ENCODE assay signal across 10 cellular contexts in the genomic region with DNA sequence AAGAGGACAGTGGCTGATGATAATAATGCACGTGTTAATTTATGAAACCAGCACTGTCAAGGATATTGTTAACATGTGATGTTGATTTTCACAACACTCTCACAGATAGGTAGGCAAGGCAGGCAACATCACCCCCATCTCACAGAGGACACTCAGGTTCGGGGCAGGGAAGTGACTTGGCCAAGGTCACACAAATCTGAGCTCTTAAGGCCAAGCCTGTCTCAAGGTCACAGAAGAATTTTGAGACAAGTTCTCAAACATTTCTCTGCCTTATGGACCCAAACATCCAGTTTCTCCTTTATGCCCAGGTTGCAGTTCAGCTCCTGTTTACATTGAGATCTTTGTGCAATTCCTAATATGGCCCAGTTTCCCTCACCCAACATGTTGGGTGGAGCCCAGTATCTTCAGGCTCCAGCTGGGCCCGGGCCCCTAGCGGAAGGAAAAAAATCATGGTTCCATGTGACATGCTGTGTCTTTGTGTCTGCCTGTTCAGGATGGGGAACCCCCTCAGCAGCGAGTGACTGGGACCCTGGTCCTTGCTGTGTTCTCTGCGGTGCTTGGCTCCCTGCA. TPM values are rescaled to one million over a fixed set of nuclear protein-coding genes. Genes with fewer than 3 reads are reported as not detected.
DNase-seq lines count a peak whose midpoint lies in the region; ATAC-seq, FAIRE-seq and TF ChIP-seq lines count a peak whose summit lies in the region.
"Had no signal": no experiment of that assay in that cellular context is flagged by ENCODE, and none has a peak within 500 bp of the region (broad histone marks: within the 10 kb centered on the region; RNA-seq: fewer than 3 reads in every experiment).

No MANE protein-coding gene starts in this region.

- H3K4me3 ChIP-seq in HepG2 (replicated peaks in 1 of 3; ENCODE audit: insufficient read depth in 1 of 3, low read depth in 2 of 3, low read length in 3 of 3) (peak overlapping the region; percentile 66 to 87 (median 85)), right lobe of liver (no peak overlapping the region), lower lobe of right lung (peak overlapping the region; percentile 52)

- no peaks in the 10 kb centered on the region for H4K20me1 ChIP-seq in HepG2 (ENCODE audit: insufficient read depth, low read length)

- H3K4me1 ChIP-seq in HepG2 (ENCODE audit: insufficient read depth, low read length): peaks cover 38% of the 10 kb centered on the region
- H3K4me1 ChIP-seq in right lobe of liver: peaks cover 0 to 20% (median 2%) of the 10 kb centered on the region in 4 donors
- H3K4me1 ChIP-seq in lower lobe of right lung: peaks cover 27% of the 10 kb centered on the region

- H3K4me2 ChIP-seq in HepG2 (ENCODE audit: low read depth, low read length): peak overlapping the region; percentile 95

- H3K9ac ChIP-seq in HepG2 (ENCODE audit: insufficient read depth, low read depth, low read length): peak overlapping the region; percentile 80

- peak overlapping the region; percentile 38 for H3K4me3 Mint-ChIP-seq in activated T-helper 2 cell treated with anti-CD3 and anti-CD28 coated beads, Interferon-gamma antibody, Interleukin-2, Interleukin-4, amounts not matched to agents 10 μg/mL and 5 μg/mL and 100 μg/mL, durations not matched to agents 14 hours and 24 hours and 36 hours (ENCODE audit: low read depth)

- TF ChIP-seq POLR2A in HepG2 (IDR thresholded peaks at IDR 0.05; ENCODE audit: insufficient read depth in 1 of 2, low read depth in 2 of 2, low read length in 2 of 2): no peak; a peak in 2 of 4 replicates
- TF ChIP-seq POLR2A in right lobe of liver (IDR thresholded peaks at IDR 0.05): no peak

- no peak for TF ChIP-seq RAD21 in HepG2 (CRISPR knock-in tag; IDR thresholded peaks at IDR 0.05)

- H3K4me1 Mint-ChIP-seq in activated T-helper 2 cell treated with anti-CD3 and anti-CD28 coated beads, Interferon-gamma antibody, Interleukin-2, Interleukin-4, amounts not matched to agents 10 μg/mL and 5 μg/mL and 100 μg/mL, durations not matched to agents 14 hours and 24 hours and 36 hours (ENCODE audit: low read depth): peaks cover 15% of the 10 kb centered on the region

- ATAC-seq in HepG2: peak; percentile 12
- no peak for ATAC-seq in right lobe of liver
- ATAC-seq in lower lobe of right lung: no peak
- no peak for ATAC-seq in GM21447 (IDR thresholded peaks at IDR 0.05; ENCODE audit: unreplicated experiment)
- ATAC-seq: stimulated activated naive CD8-positive, alpha-beta T cell treated with anti-CD3 and anti-CD28 coated beads, Interleukin-15, Interleukin-2, amounts not matched to agents 100 U/mL and 50 U/mL, for 24 hours had no signal

- H3K9me3 Mint-ChIP-seq in activated T-helper 2 cell treated with anti-CD3 and anti-CD28 coated beads, Interferon-gamma antibody, Interleukin-2, Interleukin-4, amounts not matched to agents 10 μg/mL and 5 μg/mL and 100 μg/mL, durations not matched to agents 14 hours and 24 hours and 36 hours: no peaks in the 10 kb centered on the region

- intact Hi-C loops in HepG2 (cut with micrococcal nuclease; ENCODE audit: unreplicated experiment) (loop anchor here (5.0 kb wide), 1 partner anchor 41 kb away; a partner anchor contains a TSS), right lobe of liver (cut with DNase I) (no loop called here), lower lobe of right lung (cut with DNase I) (no loop called here)
- intact Hi-C loops in activated T-helper 2 cell treated with anti-CD3 and anti-CD28 coated beads, Interferon-gamma antibody, Interleukin-2, Interleukin-4, amounts not matched to agents 10 μg/mL and 5 μg/mL and 100 μg/mL, durations not matched to agents 14 hours and 24 hours and 36 hours (cut with micrococcal nuclease): no loop called here

- H3K27ac Mint-ChIP-seq in activated T-helper 2 cell treated with anti-CD3 and anti-CD28 coated beads, Interferon-gamma antibody, Interleukin-2, Interleukin-4, amounts not matched to agents 10 μg/mL and 5 μg/mL and 100 μg/mL, durations not matched to agents 14 hours and 24 hours and 36 hours: no peak overlapping the region

- BruUV-seq in HepG2 (replicated peaks; lab: Mats Ljungman, UMichigan): no TSS peak

- peaks cover 8 to 9% of the 10 kb centered on the region in 2 experiments; a peak in 4 of 5 replicates for H3K36me3 ChIP-seq in HepG2 (replicated peaks in 1 of 2; ENCODE audit: control insufficient read depth in 1 of 2, insufficient read depth in 2 of 2, low read length in 2 of 2)
- H3K36me3 ChIP-seq in right lobe of liver: no peaks in the 10 kb centered on the region
- H3K36me3 ChIP-seq in lower lobe of right lung: no peaks in the 10 kb centered on the region

- no peaks in the 10 kb centered on the region for H3K79me2 ChIP-seq in HepG2 (ENCODE audit: insufficient read depth, low read length)

- H3K9me3 ChIP-seq in HepG2 (ENCODE audit: low read length) (no peaks in the 10 kb centered on the region), right lobe of liver (no peaks in the 10 kb centered on the region), lower lobe of right lung (no peaks in the 10 kb centered on the region)

- TF ChIP-seq EP300 in HepG2 (IDR thresholded peaks at IDR 0.05; ENCODE audit: low read depth in 2 of 2, low read length in 2 of 2): no peak
- no peak for TF ChIP-seq EP300 in HepG2 (CRISPR knock-in tag; IDR thresholded peaks at IDR 0.05; ENCODE audit: borderline replicate concordance)

- CTCF ChIA-PET in HepG2 (lab: Yijun Ruan, JAX; ENCODE audit: low intra/inter-chr PET ratio, low total read pairs): no interaction called here

- H3K27me3 ChIP-seq in HepG2 (ENCODE audit: control insufficient read depth in 1 of 2, insufficient read depth in 2 of 2, low read length in 2 of 2) (no peaks in the 10 kb centered on the region), right lobe of liver (no peaks in the 10 kb centered on the region), lower lobe of right lung (ENCODE audit: low read depth) (peaks cover 16% of the 10 kb centered on the region)

- POLR2A ChIA-PET in HepG2 (lab: Yijun Ruan, JAX): interaction anchor here (1.0 to 3.9 kb wide), 14 partner anchors 10 to 274 kb away, joined by 3 to 35 read pairs (median 12); a partner anchor contains a TSS

- no peaks in the 10 kb centered on the region for H3K36me3 Mint-ChIP-seq in activated T-helper 2 cell treated with anti-CD3 and anti-CD28 coated beads, Interferon-gamma antibody, Interleukin-2, Interleukin-4, amounts not matched to agents 10 μg/mL and 5 μg/mL and 100 μg/mL, durations not matched to agents 14 hours and 24 hours and 36 hours (ENCODE audit: low read depth)

- H3K27ac ChIP-seq in HepG2 (ENCODE audit: extremely low read length, insufficient read depth, low read length) (peak overlapping the region; percentile 71), right lobe of liver (no peak overlapping the region), lower lobe of right lung (no peak overlapping the region)

- peaks cover 40% of the 10 kb centered on the region for H3K27me3 Mint-ChIP-seq in activated T-helper 2 cell treated with anti-CD3 and anti-CD28 coated beads, Interferon-gamma antibody, Interleukin-2, Interleukin-4, amounts not matched to agents 10 μg/mL and 5 μg/mL and 100 μg/mL, durations not matched to agents 14 hours and 24 hours and 36 hours (ENCODE audit: low read depth)

- in situ Hi-C loops in HepG2 (cut with HindIII; ENCODE audit: extremely low pct_ligation_motif_present, low pct_unique_long_range_greater_than_20kb): loop anchor here (10.0 kb wide), 1 partner anchor 238 kb away; a partner anchor contains a TSS

- WGBS in HepG2 (ENCODE audit: low lambda C conversion rate): 43% methylated on average over 5 of the region's 6 CpGs
- WGBS in right lobe of liver (ENCODE audit: insufficient coverage, low coverage, low lambda C conversion rate, missing lambda C conversion rate): 54% methylated on average over 5 of the region's 6 CpGs

- FAIRE-seq in HepG2 (lab: Jason Lieb, UNC): peak; percentile 47

- no peak for TF ChIP-seq CTCF in HepG2 (CRISPR knock-in tag; IDR thresholded peaks at IDR 0.05)
- TF ChIP-seq CTCF in right lobe of liver (IDR thresholded peaks at IDR 0.05): no peak
- TF ChIP-seq CTCF in lower lobe of right lung (IDR thresholded peaks at IDR 0.05): no peak

- DNase-seq in HepG2 (ENCODE audit: low spot score): peak; percentile 56
- no peak for DNase-seq in right lobe of liver
- no peak for DNase-seq in activated T-helper 2 cell treated with anti-CD3 and anti-CD28 coated beads, Interferon-gamma antibody, Interleukin-2, Interleukin-4, amounts not matched to agents 10 μg/mL and 5 μg/mL and 100 μg/mL, durations not matched to agents 14 hours and 24 hours and 36 hours (ENCODE audit: low spot score)
- no peak for DNase-seq in lower lobe of right lung
- no peak for DNase-seq in ecto neural progenitor cell (ENCODE audit: low spot score)
- no peak for DNase-seq in KG1 (lab: John Stamatoyannopoulos, UW)
- no peak for DNase-seq in SW480 (ENCODE audit: low spot score)
- DNase-seq: stimulated activated naive CD8-positive, alpha-beta T cell treated with anti-CD3 and anti-CD28 coated beads, Interleukin-15, Interleukin-2, amounts not matched to agents 100 U/mL and 50 U/mL, for 24 hours had no signal

- no peak overlapping the region for H2AFZ ChIP-seq in HepG2 (ENCODE audit: low read length)

RNA-seq across cellular contexts. Expression of a gene that starts 1.3 kb away (rescaled TPM):
- 2.6 and 5.8 TPM in 2 replicates for total RNA-seq in HepG2 (2016; rRNA removed; fragmentation: Illumina TruSeq; extraction: Trizol)
- 1.1 and 1.3 TPM in 2 replicates for total RNA-seq in HepG2 (2016; cell fraction: cytosol; rRNA removed; fragmentation: Illumina TruSeq; extraction: Trizol; ENCODE audit: low read depth)
- 2.6 and 6.2 TPM in 2 replicates for total RNA-seq in HepG2 (2016; cell fraction: insoluble cytoplasmic fraction; rRNA removed; fragmentation: Illumina TruSeq; extraction: Trizol)
- total RNA-seq in HepG2 (2016; cell fraction: membrane; rRNA removed; fragmentation: Illumina TruSeq; extraction: Trizol): 2.9 and 3.0 TPM in 2 replicates
- total RNA-seq in HepG2 (2016; cell fraction: nucleus; rRNA removed; fragmentation: Illumina TruSeq; extraction: Trizol): 5.2 and 8.4 TPM in 2 replicates
- polyA plus RNA-seq in HepG2 (2011; rRNA removed): 4.9 and 6.3 TPM in 2 replicates
- polyA plus RNA-seq in HepG2 (2011; cell fraction: cytosol; rRNA removed): 3.9 and 5.4 TPM in 2 replicates
- polyA plus RNA-seq in HepG2 (2011; cell fraction: nucleus; rRNA removed): 13.8 and 15.9 TPM in 2 replicates
- polyA plus RNA-seq in HepG2 (2012): 1.9 and 2.8 TPM in 2 replicates
- 0.44 and 0.46 TPM in 2 replicates for polyA plus RNA-seq in HepG2 (2016; cell fraction: cytosol; fragmentation: Illumina TruSeq; extraction: Trizol; ENCODE audit: low read depth)
- 1.6 and 2.0 TPM in 2 replicates for polyA plus RNA-seq in HepG2 (2016; cell fraction: insoluble cytoplasmic fraction; fragmentation: Illumina TruSeq; extraction: Trizol; ENCODE audit: low read depth)
- 1.1 and 1.3 TPM in 2 replicates for polyA plus RNA-seq in HepG2 (2016; cell fraction: membrane; fragmentation: Illumina TruSeq; extraction: Trizol; ENCODE audit: low read depth)
- polyA plus RNA-seq in HepG2 (2016; cell fraction: nucleus; fragmentation: Illumina TruSeq; extraction: Trizol; ENCODE audit: insufficient read depth, low read depth): 8.0 and 10.3 TPM in 2 replicates
- 0.68 and 20.8 TPM in 2 replicates for polyA minus RNA-seq in HepG2 (2011; rRNA and poly(A)+ RNA removed; ENCODE audit: low replicate concordance)
- 5.3 and 5.8 TPM in 2 replicates for polyA minus RNA-seq in HepG2 (2011; cell fraction: cytosol; rRNA and poly(A)+ RNA removed)
- 10.2 and 10.3 TPM in 2 replicates for polyA minus RNA-seq in HepG2 (2011; cell fraction: nucleus; rRNA and poly(A)+ RNA removed)
- total RNA-seq in right lobe of liver: 1 to 10 TPM in 4 of 6 experiments, under 1 TPM in 2; 0.66 to 2.1 (median 1.4) TPM
- 0.14 and 0.25 TPM in 2 replicates for total RNA-seq in activated T-helper 2 cell treated with anti-CD3 and anti-CD28 coated beads, Interferon-gamma antibody, Interleukin-2, Interleukin-4, amounts not matched to agents 10 μg/mL and 5 μg/mL and 100 μg/mL, durations not matched to agents 14 hours and 24 hours and 36 hours
- 1.1 TPM for total RNA-seq in lower lobe of right lung
- total RNA-seq: RPMI7951 had no signal

RNA-seq across cellular contexts. Expression of a gene that starts 11.6 kb away (rescaled TPM):
- total RNA-seq in HepG2 (2016; rRNA removed; fragmentation: Illumina TruSeq; extraction: Trizol) (0.22 TPM in 1 of 2 replicates, not detected in the other), right lobe of liver (1 to 10 TPM in 2 of 6 experiments, under 1 TPM in 4; 0.27 to 1.7 (median 0.90) TPM), lower lobe of right lung (0.41 TPM)
- 0.09 and 0.30 TPM in 2 replicates for total RNA-seq in HepG2 (2016; cell fraction: cytosol; rRNA removed; fragmentation: Illumina TruSeq; extraction: Trizol; ENCODE audit: low read depth)
- total RNA-seq in HepG2 (2016; cell fraction: insoluble cytoplasmic fraction; rRNA removed; fragmentation: Illumina TruSeq; extraction: Trizol): 0.24 TPM in 1 of 2 replicates, not detected in the other
- 0.25 and 0.34 TPM in 2 replicates for total RNA-seq in HepG2 (2016; cell fraction: membrane; rRNA removed; fragmentation: Illumina TruSeq; extraction: Trizol)
- 0.34 and 0.37 TPM in 2 replicates for total RNA-seq in HepG2 (2016; cell fraction: nucleus; rRNA removed; fragmentation: Illumina TruSeq; extraction: Trizol)
- 0.12 TPM in 2 replicates for polyA plus RNA-seq in HepG2 (2011; rRNA removed)
- polyA plus RNA-seq in HepG2 (2011; cell fraction: cytosol; rRNA removed): 0.01 and 0.07 TPM in 2 replicates
- 0.96 and 1.6 TPM in 2 replicates for polyA plus RNA-seq in HepG2 (2011; cell fraction: nucleus; rRNA removed)
- 0.39 and 0.50 TPM in 2 replicates for polyA plus RNA-seq in HepG2 (2012)
- polyA plus RNA-seq in HepG2 (2016; cell fraction: cytosol; fragmentation: Illumina TruSeq; extraction: Trizol; ENCODE audit: low read depth): 0.36 TPM in 2 replicates
- 0.30 and 0.47 TPM in 2 replicates for polyA plus RNA-seq in HepG2 (2016; cell fraction: insoluble cytoplasmic fraction; fragmentation: Illumina TruSeq; extraction: Trizol; ENCODE audit: low read depth)
- 0.38 and 0.65 TPM in 2 replicates for polyA plus RNA-seq in HepG2 (2016; cell fraction: membrane; fragmentation: Illumina TruSeq; extraction: Trizol; ENCODE audit: low read depth)
- 1.2 and 1.5 TPM in 2 replicates for polyA plus RNA-seq in HepG2 (2016; cell fraction: nucleus; fragmentation: Illumina TruSeq; extraction: Trizol; ENCODE audit: insufficient read depth, low read depth)
- polyA minus RNA-seq in HepG2 (2011; rRNA and poly(A)+ RNA removed; ENCODE audit: low replicate concordance): 0.06 and 0.09 TPM in 2 replicates
- not detected in 2 replicates for polyA minus RNA-seq in HepG2 (2011; cell fraction: cytosol; rRNA and poly(A)+ RNA removed)
- polyA minus RNA-seq in HepG2 (2011; cell fraction: nucleus; rRNA and poly(A)+ RNA removed): 0.37 and 0.52 TPM in 2 replicates
- total RNA-seq in activated T-helper 2 cell treated with anti-CD3 and anti-CD28 coated beads, Interferon-gamma antibody, Interleukin-2, Interleukin-4, amounts not matched to agents 10 μg/mL and 5 μg/mL and 100 μg/mL, durations not matched to agents 14 hours and 24 hours and 36 hours: 0.43 and 0.51 TPM in 2 replicates

RNA-seq across cellular contexts. Expression of a gene that starts 20.6 kb away (rescaled TPM):
- total RNA-seq in HepG2 (2016; rRNA removed; fragmentation: Illumina TruSeq; extraction: Trizol) (not detected in 2 replicates), right lobe of liver (100 to 1,000 TPM in 1 of 6 experiments, 10 to 100 TPM in 4, 1 to 10 TPM in 1; 9.6 to 114 (median 23.3) TPM), lower lobe of right lung (98.7 TPM)
- total RNA-seq in HepG2 (2016; cell fraction: cytosol; rRNA removed; fragmentation: Illumina TruSeq; extraction: Trizol; ENCODE audit: low read depth): not detected in 2 replicates
- total RNA-seq in HepG2 (2016; cell fraction: insoluble cytoplasmic fraction; rRNA removed; fragmentation: Illumina TruSeq; extraction: Trizol): not detected in 2 replicates
- not detected in 2 replicates for total RNA-seq in HepG2 (2016; cell fraction: membrane; rRNA removed; fragmentation: Illumina TruSeq; extraction: Trizol)
- total RNA-seq in HepG2 (2016; cell fraction: nucleus; rRNA removed; fragmentation: Illumina TruSeq; extraction: Trizol): not detected in 2 replicates
- not detected in 2 replicates for polyA plus RNA-seq in HepG2 (2011; rRNA removed)
- not detected in 2 replicates for polyA plus RNA-seq in HepG2 (2011; cell fraction: cytosol; rRNA removed)
- not detected in 2 replicates for polyA plus RNA-seq in HepG2 (2011; cell fraction: nucleus; rRNA removed)
- not detected in 2 replicates for polyA plus RNA-seq in HepG2 (2012)
- not detected in 2 replicates for polyA plus RNA-seq in HepG2 (2016; cell fraction: cytosol; fragmentation: Illumina TruSeq; extraction: Trizol; ENCODE audit: low read depth)
- polyA plus RNA-seq in HepG2 (2016; cell fraction: insoluble cytoplasmic fraction; fragmentation: Illumina TruSeq; extraction: Trizol; ENCODE audit: low read depth): not detected in 2 replicates
- not detected in 2 replicates for polyA plus RNA-seq in HepG2 (2016; cell fraction: membrane; fragmentation: Illumina TruSeq; extraction: Trizol; ENCODE audit: low read depth)
- not detected in 2 replicates for polyA plus RNA-seq in HepG2 (2016; cell fraction: nucleus; fragmentation: Illumina TruSeq; extraction: Trizol; ENCODE audit: insufficient read depth, low read depth)
- polyA minus RNA-seq in HepG2 (2011; rRNA and poly(A)+ RNA removed; ENCODE audit: low replicate concordance): 10.0 TPM in 1 of 2 replicates, not detected in the other
- not detected in 2 replicates for polyA minus RNA-seq in HepG2 (2011; cell fraction: cytosol; rRNA and poly(A)+ RNA removed)
- polyA minus RNA-seq in HepG2 (2011; cell fraction: nucleus; rRNA and poly(A)+ RNA removed): not detected in 2 replicates
- total RNA-seq in activated T-helper 2 cell treated with anti-CD3 and anti-CD28 coated beads, Interferon-gamma antibody, Interleukin-2, Interleukin-4, amounts not matched to agents 10 μg/mL and 5 μg/mL and 100 μg/mL, durations not matched to agents 14 hours and 24 hours and 36 hours: 0.21 and 0.41 TPM in 2 replicates

RNA-seq across cellular contexts. Expression of a gene that starts 24.6 kb away (rescaled TPM):
- total RNA-seq in HepG2 (2016; rRNA removed; fragmentation: Illumina TruSeq; extraction: Trizol) (319 and 367 TPM in 2 replicates), right lobe of liver (100 to 1,000 TPM; 222 to 299 (median 238) TPM), lower lobe of right lung (216 TPM)
- 181 and 202 TPM in 2 replicates for total RNA-seq in HepG2 (2016; cell fraction: cytosol; rRNA removed; fragmentation: Illumina TruSeq; extraction: Trizol; ENCODE audit: low read depth)
- total RNA-seq in HepG2 (2016; cell fraction: insoluble cytoplasmic fraction; rRNA removed; fragmentation: Illumina TruSeq; extraction: Trizol): 326 and 331 TPM in 2 replicates
- 297 and 318 TPM in 2 replicates for total RNA-seq in HepG2 (2016; cell fraction: membrane; rRNA removed; fragmentation: Illumina TruSeq; extraction: Trizol)
- 155 and 177 TPM in 2 replicates for total RNA-seq in HepG2 (2016; cell fraction: nucleus; rRNA removed; fragmentation: Illumina TruSeq; extraction: Trizol)
- polyA plus RNA-seq in HepG2 (2011; rRNA removed): 280 and 337 TPM in 2 replicates
- 359 and 386 TPM in 2 replicates for polyA plus RNA-seq in HepG2 (2011; cell fraction: cytosol; rRNA removed)
- 222 and 229 TPM in 2 replicates for polyA plus RNA-seq in HepG2 (2011; cell fraction: nucleus; rRNA removed)
- 346 and 360 TPM in 2 replicates for polyA plus RNA-seq in HepG2 (2012)
- polyA plus RNA-seq in HepG2 (2016; cell fraction: cytosol; fragmentation: Illumina TruSeq; extraction: Trizol; ENCODE audit: low read depth): 332 and 358 TPM in 2 replicates
- polyA plus RNA-seq in HepG2 (2016; cell fraction: insoluble cytoplasmic fraction; fragmentation: Illumina TruSeq; extraction: Trizol; ENCODE audit: low read depth): 655 and 754 TPM in 2 replicates
- 458 and 466 TPM in 2 replicates for polyA plus RNA-seq in HepG2 (2016; cell fraction: membrane; fragmentation: Illumina TruSeq; extraction: Trizol; ENCODE audit: low read depth)
- 478 and 490 TPM in 2 replicates for polyA plus RNA-seq in HepG2 (2016; cell fraction: nucleus; fragmentation: Illumina TruSeq; extraction: Trizol; ENCODE audit: insufficient read depth, low read depth)
- 353 and 1,132 TPM in 2 replicates for polyA minus RNA-seq in HepG2 (2011; rRNA and poly(A)+ RNA removed; ENCODE audit: low replicate concordance)
- 190 and 222 TPM in 2 replicates for polyA minus RNA-seq in HepG2 (2011; cell fraction: cytosol; rRNA and poly(A)+ RNA removed)
- polyA minus RNA-seq in HepG2 (2011; cell fraction: nucleus; rRNA and poly(A)+ RNA removed): 105 and 111 TPM in 2 replicates
- 1,189 and 1,199 TPM in 2 replicates for total RNA-seq in activated T-helper 2 cell treated with anti-CD3 and anti-CD28 coated beads, Interferon-gamma antibody, Interleukin-2, Interleukin-4, amounts not matched to agents 10 μg/mL and 5 μg/mL and 100 μg/mL, durations not matched to agents 14 hours and 24 hours and 36 hours

RNA-seq across cellular contexts. Expression of a gene that starts 30.8 kb away (rescaled TPM):
- total RNA-seq in HepG2 (2016; rRNA removed; fragmentation: Illumina TruSeq; extraction: Trizol): 68.0 and 69.8 TPM in 2 replicates
- 111 and 129 TPM in 2 replicates for total RNA-seq in HepG2 (2016; cell fraction: cytosol; rRNA removed; fragmentation: Illumina TruSeq; extraction: Trizol; ENCODE audit: low read depth)
- total RNA-seq in HepG2 (2016; cell fraction: insoluble cytoplasmic fraction; rRNA removed; fragmentation: Illumina TruSeq; extraction: Trizol): 64.4 and 71.8 TPM in 2 replicates
- total RNA-seq in HepG2 (2016; cell fraction: membrane; rRNA removed; fragmentation: Illumina TruSeq; extraction: Trizol): 142 and 154 TPM in 2 replicates
- 40.7 and 41.3 TPM in 2 replicates for total RNA-seq in HepG2 (2016; cell fraction: nucleus; rRNA removed; fragmentation: Illumina TruSeq; extraction: Trizol)
- polyA plus RNA-seq in HepG2 (2011; rRNA removed): 67.6 and 75.4 TPM in 2 replicates
- 79.0 and 80.4 TPM in 2 replicates for polyA plus RNA-seq in HepG2 (2011; cell fraction: cytosol; rRNA removed)
- 109 and 116 TPM in 2 replicates for polyA plus RNA-seq in HepG2 (2011; cell fraction: nucleus; rRNA removed)
- polyA plus RNA-seq in HepG2 (2012): 54.3 and 56.5 TPM in 2 replicates
- 153 and 183 TPM in 2 replicates for polyA plus RNA-seq in HepG2 (2016; cell fraction: cytosol; fragmentation: Illumina TruSeq; extraction: Trizol; ENCODE audit: low read depth)
- polyA plus RNA-seq in HepG2 (2016; cell fraction: insoluble cytoplasmic fraction; fragmentation: Illumina TruSeq; extraction: Trizol; ENCODE audit: low read depth): 78.9 and 80.0 TPM in 2 replicates
- polyA plus RNA-seq in HepG2 (2016; cell fraction: membrane; fragmentation: Illumina TruSeq; extraction: Trizol; ENCODE audit: low read depth): 162 and 180 TPM in 2 replicates
- polyA plus RNA-seq in HepG2 (2016; cell fraction: nucleus; fragmentation: Illumina TruSeq; extraction: Trizol; ENCODE audit: insufficient read depth, low read depth): 87.0 and 90.3 TPM in 2 replicates
- polyA minus RNA-seq in HepG2 (2011; rRNA and poly(A)+ RNA removed; ENCODE audit: low replicate concordance): 70.4 and 79.0 TPM in 2 replicates
- polyA minus RNA-seq in HepG2 (2011; cell fraction: cytosol; rRNA and poly(A)+ RNA removed): 19.7 and 20.9 TPM in 2 replicates
- 29.2 and 33.6 TPM in 2 replicates for polyA minus RNA-seq in HepG2 (2011; cell fraction: nucleus; rRNA and poly(A)+ RNA removed)
- 10 to 100 TPM; 14.2 to 29.6 (median 22.9) TPM for total RNA-seq in right lobe of liver
- 64.8 and 65.3 TPM in 2 replicates for total RNA-seq in activated T-helper 2 cell treated with anti-CD3 and anti-CD28 coated beads, Interferon-gamma antibody, Interleukin-2, Interleukin-4, amounts not matched to agents 10 μg/mL and 5 μg/mL and 100 μg/mL, durations not matched to agents 14 hours and 24 hours and 36 hours
- total RNA-seq in lower lobe of right lung: 33.2 TPM

Comparison
In these comparisons a context has a peak if more than half of its experiments do, and no peak if none do; other contexts are left out.
1. H3K4me3 ChIP-seq: peak in HepG2 (3 of 3) and lower lobe of right lung (single experiment); none in right lobe of liver (0 of 3).